In the genomic region with DNA sequence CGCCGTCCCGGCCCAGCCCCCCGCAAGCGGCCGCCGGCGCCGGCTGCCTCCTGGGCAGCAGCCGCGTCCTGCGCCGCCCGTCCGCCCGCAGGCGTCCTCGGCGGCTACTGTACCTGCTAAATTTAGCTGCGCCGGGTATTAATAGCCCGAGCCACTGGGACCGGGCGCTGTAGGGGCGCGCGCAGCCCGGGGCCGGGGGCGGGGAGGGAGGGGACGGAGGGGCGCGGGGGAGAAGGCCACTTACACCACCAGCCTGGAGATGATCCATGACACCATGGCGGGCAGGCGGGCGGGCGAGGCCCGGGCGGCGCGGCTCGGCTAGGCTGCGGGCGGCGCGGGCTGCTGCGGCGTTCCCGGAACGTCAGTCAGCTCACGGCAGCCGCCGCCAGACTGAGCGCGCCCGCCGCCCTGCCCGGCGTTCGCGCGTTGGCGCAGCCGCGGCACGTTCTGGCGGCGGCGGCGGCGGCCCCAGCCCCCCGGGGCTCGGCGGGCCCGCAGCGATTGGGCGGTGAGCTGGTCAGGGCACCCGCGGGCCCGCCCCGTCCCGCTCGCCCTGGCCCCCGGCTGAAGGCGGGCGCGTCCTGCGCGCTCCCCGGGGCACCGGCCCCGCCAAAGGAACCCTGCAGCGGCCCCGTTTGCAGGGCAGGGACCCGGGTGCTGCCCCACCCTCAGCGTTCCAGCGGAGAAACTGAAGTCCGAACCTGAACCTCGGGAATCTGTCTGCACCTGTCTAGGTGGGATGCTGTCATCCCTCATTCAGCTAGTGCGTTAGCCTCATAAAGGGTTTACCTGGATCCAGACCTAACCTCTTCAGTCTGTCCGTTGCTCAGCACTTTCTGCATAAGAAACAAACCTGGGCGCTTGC, we compare ENCODE assay signal across 8 cellular contexts. TPM values are rescaled to one million over a fixed set of nuclear protein-coding genes. Genes with fewer than 3 reads are reported as not detected.
A peak's percentile ranks its signal among the peaks of the same experiment; 100 is the strongest.
DNase-seq lines count a peak whose midpoint lies in the region; ATAC-seq and TF ChIP-seq lines count a peak whose summit lies in the region.

A gene with protein sequence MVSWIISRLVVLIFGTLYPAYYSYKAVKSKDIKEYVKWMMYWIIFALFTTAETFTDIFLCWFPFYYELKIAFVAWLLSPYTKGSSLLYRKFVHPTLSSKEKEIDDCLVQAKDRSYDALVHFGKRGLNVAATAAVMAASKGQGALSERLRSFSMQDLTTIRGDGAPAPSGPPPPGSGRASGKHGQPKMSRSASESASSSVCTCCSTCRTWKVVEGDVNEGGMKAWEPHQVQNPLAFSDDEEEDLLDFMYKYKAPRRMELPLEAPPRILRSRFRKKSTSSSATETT (minus strand): TSS at position 392 of the 865 bp plus-strand sequence. CDS start 116 bp downstream, at position 276.

- DNase-seq in COR-L47 (lab: John Stamatoyannopoulos, UW) (peak; percentile 22), fibroblast of mammary gland (ENCODE audit: low read depth) (no peak), kidney glomerular epithelial cell (lab: John Stamatoyannopoulos, UW) (no peak)
- no peak for DNase-seq in activated CD8-positive, alpha-beta T cell treated with anti-CD3 and anti-CD28 coated beads for 36 hours

- H3K36me3 Mint-ChIP-seq in activated CD8-positive, alpha-beta T cell treated with anti-CD3 and anti-CD28 coated beads for 36 hours (ENCODE audit: low read depth): peaks cover 6% of the 10 kb centered on the region
- H3K36me3 Mint-ChIP-seq in nephron (ENCODE audit: low read depth): peaks cover 6% of the 10 kb centered on the region

- H3K4me3 ChIP-seq in fibroblast of mammary gland (ENCODE audit: control insufficient read depth, low read depth, low read length): peak within 1 kb of the TSS; percentile 1

- POLR2A ChIA-PET in activated CD8-positive, alpha-beta T cell treated with anti-CD3 and anti-CD28 coated beads for 36 hours (lab: Charles Lee): interaction anchor here (0.5 to 1.4 kb wide), 2 partner anchors 53 to 105 kb away, joined by 3 read pairs; no protein-coding TSS in a partner anchor

- H3K4me3 Mint-ChIP-seq in activated CD8-positive, alpha-beta T cell treated with anti-CD3 and anti-CD28 coated beads for 36 hours: peak within 1 kb of the TSS; percentile 70
- H3K4me3 Mint-ChIP-seq in nephron: peak within 1 kb of the TSS; percentile 89 to 93 (median 91)

- peaks cover 10% of the 10 kb centered on the region for H3K9me3 Mint-ChIP-seq in activated CD8-positive, alpha-beta T cell treated with anti-CD3 and anti-CD28 coated beads for 36 hours
- peaks cover 13% of the 10 kb centered on the region for H3K9me3 Mint-ChIP-seq in nephron

- peaks cover 58% of the 10 kb centered on the region for H3K27me3 Mint-ChIP-seq in activated CD8-positive, alpha-beta T cell treated with anti-CD3 and anti-CD28 coated beads for 36 hours
- peaks cover 76% of the 10 kb centered on the region for H3K27me3 Mint-ChIP-seq in nephron (ENCODE audit: low read depth)

- peaks cover 11% of the 10 kb centered on the region for H3K4me1 Mint-ChIP-seq in activated CD8-positive, alpha-beta T cell treated with anti-CD3 and anti-CD28 coated beads for 36 hours (ENCODE audit: low read depth)
- H3K4me1 Mint-ChIP-seq in nephron: peaks cover 40% of the 10 kb centered on the region

- no peak for TF ChIP-seq CTCF in activated CD8-positive, alpha-beta T cell treated with anti-CD3 and anti-CD28 coated beads for 36 hours (IDR thresholded peaks at IDR 0.05)
- TF ChIP-seq CTCF in fibroblast of mammary gland (conservative IDR thresholded peaks at IDR 0.05; ENCODE audit: control insufficient read depth, insufficient read depth, low read depth, low read length) (no peak), nephron (IDR thresholded peaks at IDR 0.05; ENCODE audit: unreplicated experiment in 3 of 3) (no peak)

- CTCF ChIA-PET in activated CD8-positive, alpha-beta T cell treated with anti-CD3 and anti-CD28 coated beads for 36 hours (lab: Charles Lee): interaction anchor here (1.3 kb wide), 1 partner anchor 46 kb away, joined by 3 read pairs; no protein-coding TSS in a partner anchor

- intact Hi-C loops in activated CD8-positive, alpha-beta T cell treated with anti-CD3 and anti-CD28 coated beads for 36 hours (cut with micrococcal nuclease): no loop called here

- ATAC-seq in HG02678 (IDR thresholded peaks at IDR 0.05; ENCODE audit: unreplicated experiment) (peak; percentile 42), HG03442 (IDR thresholded peaks at IDR 0.05; ENCODE audit: unreplicated experiment) (no peak), GM21367 (IDR thresholded peaks at IDR 0.05; ENCODE audit: unreplicated experiment) (no peak)
- ATAC-seq in activated CD8-positive, alpha-beta T cell treated with anti-CD3 and anti-CD28 coated beads for 36 hours: peak; percentile 76

- H3K27ac Mint-ChIP-seq in activated CD8-positive, alpha-beta T cell treated with anti-CD3 and anti-CD28 coated beads for 36 hours: no peak within 1 kb of the TSS
- H3K27ac Mint-ChIP-seq in nephron: peak within 1 kb of the TSS in 1 of 3 experiments; percentile 42

RNA-seq across cellular contexts. Expression of the gene that starts here (rescaled TPM):
- under 1 TPM; 0.23 to 0.25 TPM for total RNA-seq in activated CD8-positive, alpha-beta T cell treated with anti-CD3 and anti-CD28 coated beads for 36 hours

Comparison
In these comparisons a context has a peak if more than half of its experiments do, and no peak if none do; other contexts are left out.
1. Peak in ATAC-seq in activated CD8-positive, alpha-beta T cell treated with anti-CD3 and anti-CD28 coated beads for 36 hours; RNA of the gene not detected or under 1 TPM.